In the genomic region with DNA sequence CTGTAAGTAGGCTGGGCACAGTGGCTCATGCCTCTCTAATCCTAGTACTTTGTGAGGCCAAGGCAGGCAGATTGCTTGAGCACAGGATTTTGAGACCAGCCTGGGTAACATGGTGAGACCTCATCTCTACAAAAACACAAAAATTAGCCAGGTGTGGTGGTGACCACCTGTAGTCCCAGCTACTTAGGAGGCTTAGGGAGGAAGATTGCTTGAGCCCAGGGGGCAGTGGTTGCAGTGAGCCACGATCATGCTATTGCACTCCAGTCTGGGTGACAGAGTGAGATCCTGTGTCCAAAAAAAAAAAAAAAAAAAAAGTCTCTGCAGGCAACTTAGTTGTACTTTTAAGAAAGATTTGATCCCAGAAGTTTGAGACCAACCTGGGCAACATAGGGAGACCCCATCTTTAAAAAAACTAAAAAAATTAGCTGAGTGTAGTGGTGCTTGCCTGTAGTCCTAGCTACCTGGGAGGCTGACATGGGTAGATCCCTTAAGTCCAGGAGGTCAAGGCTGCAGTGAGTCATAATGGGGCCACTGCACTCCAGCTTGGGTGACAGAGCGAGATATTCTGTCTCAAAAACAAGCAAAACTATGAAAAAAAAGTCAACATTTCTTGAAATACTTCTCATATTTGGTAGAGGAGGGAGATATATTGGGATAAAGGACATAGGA, we compare ENCODE assay signal across 2 cellular contexts.
TF ChIP-seq lines count a peak whose summit lies in the region.

No MANE protein-coding gene starts in this region.

TF ChIP-seq in K562, 482 proteins besides CTCF, POLR2A, EP300 and RAD21:
- TF ChIP-seq, protein P1, sequence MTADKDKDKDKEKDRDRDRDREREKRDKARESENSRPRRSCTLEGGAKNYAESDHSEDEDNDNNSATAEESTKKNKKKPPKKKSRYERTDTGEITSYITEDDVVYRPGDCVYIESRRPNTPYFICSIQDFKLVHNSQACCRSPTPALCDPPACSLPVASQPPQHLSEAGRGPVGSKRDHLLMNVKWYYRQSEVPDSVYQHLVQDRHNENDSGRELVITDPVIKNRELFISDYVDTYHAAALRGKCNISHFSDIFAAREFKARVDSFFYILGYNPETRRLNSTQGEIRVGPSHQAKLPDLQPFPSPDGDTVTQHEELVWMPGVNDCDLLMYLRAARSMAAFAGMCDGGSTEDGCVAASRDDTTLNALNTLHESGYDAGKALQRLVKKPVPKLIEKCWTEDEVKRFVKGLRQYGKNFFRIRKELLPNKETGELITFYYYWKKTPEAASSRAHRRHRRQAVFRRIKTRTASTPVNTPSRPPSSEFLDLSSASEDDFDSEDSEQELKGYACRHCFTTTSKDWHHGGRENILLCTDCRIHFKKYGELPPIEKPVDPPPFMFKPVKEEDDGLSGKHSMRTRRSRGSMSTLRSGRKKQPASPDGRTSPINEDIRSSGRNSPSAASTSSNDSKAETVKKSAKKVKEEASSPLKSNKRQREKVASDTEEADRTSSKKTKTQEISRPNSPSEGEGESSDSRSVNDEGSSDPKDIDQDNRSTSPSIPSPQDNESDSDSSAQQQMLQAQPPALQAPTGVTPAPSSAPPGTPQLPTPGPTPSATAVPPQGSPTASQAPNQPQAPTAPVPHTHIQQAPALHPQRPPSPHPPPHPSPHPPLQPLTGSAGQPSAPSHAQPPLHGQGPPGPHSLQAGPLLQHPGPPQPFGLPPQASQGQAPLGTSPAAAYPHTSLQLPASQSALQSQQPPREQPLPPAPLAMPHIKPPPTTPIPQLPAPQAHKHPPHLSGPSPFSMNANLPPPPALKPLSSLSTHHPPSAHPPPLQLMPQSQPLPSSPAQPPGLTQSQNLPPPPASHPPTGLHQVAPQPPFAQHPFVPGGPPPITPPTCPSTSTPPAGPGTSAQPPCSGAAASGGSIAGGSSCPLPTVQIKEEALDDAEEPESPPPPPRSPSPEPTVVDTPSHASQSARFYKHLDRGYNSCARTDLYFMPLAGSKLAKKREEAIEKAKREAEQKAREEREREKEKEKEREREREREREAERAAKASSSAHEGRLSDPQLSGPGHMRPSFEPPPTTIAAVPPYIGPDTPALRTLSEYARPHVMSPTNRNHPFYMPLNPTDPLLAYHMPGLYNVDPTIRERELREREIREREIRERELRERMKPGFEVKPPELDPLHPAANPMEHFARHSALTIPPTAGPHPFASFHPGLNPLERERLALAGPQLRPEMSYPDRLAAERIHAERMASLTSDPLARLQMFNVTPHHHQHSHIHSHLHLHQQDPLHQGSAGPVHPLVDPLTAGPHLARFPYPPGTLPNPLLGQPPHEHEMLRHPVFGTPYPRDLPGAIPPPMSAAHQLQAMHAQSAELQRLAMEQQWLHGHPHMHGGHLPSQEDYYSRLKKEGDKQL (CRISPR knock-in tag; IDR thresholded peaks at IDR 0.05; ENCODE audit: borderline replicate concordance), result no peak
- no peak for TF ChIP-seq ZNF695 (CRISPR knock-in tag; IDR thresholded peaks at IDR 0.05)
- 0 out of 2 replicates have a peak, but pooled peaks have one; percentile 24 for TF ChIP-seq FOSL1 (tag; conservative IDR thresholded peaks at IDR 0.05)
- no peak for TF ChIP-seq ZNF57 (CRISPR knock-in tag; IDR thresholded peaks at IDR 0.05)

TF ChIP-seq in HEK293T, 16 proteins besides CTCF, POLR2A, EP300 and RAD21:
- TF ChIP-seq CTBP1 (IDR thresholded peaks at IDR 0.05; ENCODE audit: borderline replicate concordance) (no peak), SUZ12 (IDR thresholded peaks at IDR 0.05) (no peak), TARDBP (IDR thresholded peaks at IDR 0.05) (no peak), ELF4 (IDR thresholded peaks at IDR 0.05) (no peak), NFRKB (IDR thresholded peaks at IDR 0.05) (no peak), ZNF384 (IDR thresholded peaks at IDR 0.05) (no peak), HDGF (IDR thresholded peaks at IDR 0.05; ENCODE audit: borderline replicate concordance) (no peak), L3MBTL2 (conservative IDR thresholded peaks at IDR 0.05) (no peak), BHLHE40 (IDR thresholded peaks at IDR 0.05; ENCODE audit: borderline replicate concordance) (no peak), FOXA1 (IDR thresholded peaks at IDR 0.05) (no peak), FOXM1 (IDR thresholded peaks at IDR 0.05; ENCODE audit: borderline replicate concordance) (no peak), SP1 (IDR thresholded peaks at IDR 0.05) (no peak), ARNT (IDR thresholded peaks at IDR 0.05) (no peak), LEF1 (IDR thresholded peaks at IDR 0.05; ENCODE audit: borderline replicate concordance) (no peak), FOXK2 (IDR thresholded peaks at IDR 0.05) (no peak)
- TF ChIP-seq, protein P2, sequence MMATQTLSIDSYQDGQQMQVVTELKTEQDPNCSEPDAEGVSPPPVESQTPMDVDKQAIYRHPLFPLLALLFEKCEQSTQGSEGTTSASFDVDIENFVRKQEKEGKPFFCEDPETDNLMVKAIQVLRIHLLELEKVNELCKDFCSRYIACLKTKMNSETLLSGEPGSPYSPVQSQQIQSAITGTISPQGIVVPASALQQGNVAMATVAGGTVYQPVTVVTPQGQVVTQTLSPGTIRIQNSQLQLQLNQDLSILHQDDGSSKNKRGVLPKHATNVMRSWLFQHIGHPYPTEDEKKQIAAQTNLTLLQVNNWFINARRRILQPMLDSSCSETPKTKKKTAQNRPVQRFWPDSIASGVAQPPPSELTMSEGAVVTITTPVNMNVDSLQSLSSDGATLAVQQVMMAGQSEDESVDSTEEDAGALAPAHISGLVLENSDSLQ (IDR thresholded peaks at IDR 0.05), result no peak
